2 cellular contexts compared by ENCODE assay signal in genomic region chr12:57049890-57050289, GRCh38.
TF ChIP-seq lines count a peak whose summit lies in the region.

Gene MYO1A, minus strand, starts transcription at chr12:57050129. Its CDS starts 1,806 bp downstream, at chr12:57048323.

TF ChIP-seq in IMR-90, 13 proteins besides CTCF, POLR2A, EP300 and RAD21:
- no peak for TF ChIP-seq FOS (IDR thresholded peaks at IDR 0.05; ENCODE audit: low read depth, low read length)
- no peak for TF ChIP-seq MAZ (IDR thresholded peaks at IDR 0.05; ENCODE audit: borderline replicate concordance, low read depth, low read length)
- TF ChIP-seq USF2 (IDR thresholded peaks at IDR 0.05; ENCODE audit: low read depth, low read length): no peak
- no peak for TF ChIP-seq CHD1 (IDR thresholded peaks at IDR 0.05; ENCODE audit: low read depth, low read length)
- TF ChIP-seq MAFK (IDR thresholded peaks at IDR 0.05; ENCODE audit: low read depth, low read length): no peak
- no peak for TF ChIP-seq ELK1 (IDR thresholded peaks at IDR 0.05; ENCODE audit: borderline replicate concordance, low read depth, low read length)
- no peak for TF ChIP-seq SMC3 (IDR thresholded peaks at IDR 0.05; ENCODE audit: low read depth, low read length)
- no peak for TF ChIP-seq MXI1 (IDR thresholded peaks at IDR 0.05; ENCODE audit: borderline replicate concordance, low read depth, low read length)
- TF ChIP-seq CEBPB (IDR thresholded peaks at IDR 0.05; ENCODE audit: low read depth, low read length): no peak
- no peak for TF ChIP-seq RFX5 (IDR thresholded peaks at IDR 0.05; ENCODE audit: low read depth, low read length)
- TF ChIP-seq NFE2L2 (IDR thresholded peaks at IDR 0.05; ENCODE audit: low read depth, low read length): no peak
- no peak for TF ChIP-seq RCOR1 (IDR thresholded peaks at IDR 0.05; ENCODE audit: insufficient replicate concordance, low read length)
- no peak for TF ChIP-seq BHLHE40 (IDR thresholded peaks at IDR 0.05; ENCODE audit: low read depth, low read length)

TF ChIP-seq in K562, 482 proteins besides CTCF, POLR2A, EP300 and RAD21:
- TF ChIP-seq FIP1L1 (IDR thresholded peaks at IDR 0.05; ENCODE audit: low read depth, low read length, poor library complexity, severe bottlenecking) (no peak), XRCC4 (IDR thresholded peaks at IDR 0.05; ENCODE audit: extremely low read depth, insufficient read depth, insufficient read length) (no peak), SMARCA4 (IDR thresholded peaks at IDR 0.05) (no peak), REST (CRISPR knock-in tag; IDR thresholded peaks at IDR 0.05; ENCODE audit: low read depth) (peak; percentile 90), RREB1 (CRISPR knock-in tag; IDR thresholded peaks at IDR 0.05) (no peak), MIER1 (IDR thresholded peaks at IDR 0.05; ENCODE audit: low read depth) (peak; percentile 89), EHMT2 (IDR thresholded peaks at IDR 0.05) (peak; percentile 93), HNRNPLL (IDR thresholded peaks at IDR 0.05; ENCODE audit: low read depth, low read length, poor library complexity, severe bottlenecking) (no peak), AFF1 (IDR thresholded peaks at IDR 0.05; ENCODE audit: low read depth in 1 of 2, partially characterized antibody in 2 of 2) (peak in 1 of 2 experiments; percentile 50)
- TF ChIP-seq, protein P1, sequence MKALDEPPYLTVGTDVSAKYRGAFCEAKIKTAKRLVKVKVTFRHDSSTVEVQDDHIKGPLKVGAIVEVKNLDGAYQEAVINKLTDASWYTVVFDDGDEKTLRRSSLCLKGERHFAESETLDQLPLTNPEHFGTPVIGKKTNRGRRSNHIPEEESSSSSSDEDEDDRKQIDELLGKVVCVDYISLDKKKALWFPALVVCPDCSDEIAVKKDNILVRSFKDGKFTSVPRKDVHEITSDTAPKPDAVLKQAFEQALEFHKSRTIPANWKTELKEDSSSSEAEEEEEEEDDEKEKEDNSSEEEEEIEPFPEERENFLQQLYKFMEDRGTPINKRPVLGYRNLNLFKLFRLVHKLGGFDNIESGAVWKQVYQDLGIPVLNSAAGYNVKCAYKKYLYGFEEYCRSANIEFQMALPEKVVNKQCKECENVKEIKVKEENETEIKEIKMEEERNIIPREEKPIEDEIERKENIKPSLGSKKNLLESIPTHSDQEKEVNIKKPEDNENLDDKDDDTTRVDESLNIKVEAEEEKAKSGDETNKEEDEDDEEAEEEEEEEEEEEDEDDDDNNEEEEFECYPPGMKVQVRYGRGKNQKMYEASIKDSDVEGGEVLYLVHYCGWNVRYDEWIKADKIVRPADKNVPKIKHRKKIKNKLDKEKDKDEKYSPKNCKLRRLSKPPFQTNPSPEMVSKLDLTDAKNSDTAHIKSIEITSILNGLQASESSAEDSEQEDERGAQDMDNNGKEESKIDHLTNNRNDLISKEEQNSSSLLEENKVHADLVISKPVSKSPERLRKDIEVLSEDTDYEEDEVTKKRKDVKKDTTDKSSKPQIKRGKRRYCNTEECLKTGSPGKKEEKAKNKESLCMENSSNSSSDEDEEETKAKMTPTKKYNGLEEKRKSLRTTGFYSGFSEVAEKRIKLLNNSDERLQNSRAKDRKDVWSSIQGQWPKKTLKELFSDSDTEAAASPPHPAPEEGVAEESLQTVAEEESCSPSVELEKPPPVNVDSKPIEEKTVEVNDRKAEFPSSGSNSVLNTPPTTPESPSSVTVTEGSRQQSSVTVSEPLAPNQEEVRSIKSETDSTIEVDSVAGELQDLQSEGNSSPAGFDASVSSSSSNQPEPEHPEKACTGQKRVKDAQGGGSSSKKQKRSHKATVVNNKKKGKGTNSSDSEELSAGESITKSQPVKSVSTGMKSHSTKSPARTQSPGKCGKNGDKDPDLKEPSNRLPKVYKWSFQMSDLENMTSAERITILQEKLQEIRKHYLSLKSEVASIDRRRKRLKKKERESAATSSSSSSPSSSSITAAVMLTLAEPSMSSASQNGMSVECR (CRISPR knock-in tag; IDR thresholded peaks at IDR 0.05): no peak
- TF ChIP-seq, protein P2, sequence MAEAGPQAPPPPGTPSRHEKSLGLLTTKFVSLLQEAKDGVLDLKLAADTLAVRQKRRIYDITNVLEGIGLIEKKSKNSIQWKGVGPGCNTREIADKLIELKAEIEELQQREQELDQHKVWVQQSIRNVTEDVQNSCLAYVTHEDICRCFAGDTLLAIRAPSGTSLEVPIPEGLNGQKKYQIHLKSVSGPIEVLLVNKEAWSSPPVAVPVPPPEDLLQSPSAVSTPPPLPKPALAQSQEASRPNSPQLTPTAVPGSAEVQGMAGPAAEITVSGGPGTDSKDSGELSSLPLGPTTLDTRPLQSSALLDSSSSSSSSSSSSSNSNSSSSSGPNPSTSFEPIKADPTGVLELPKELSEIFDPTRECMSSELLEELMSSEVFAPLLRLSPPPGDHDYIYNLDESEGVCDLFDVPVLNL (CRISPR knock-in tag; IDR thresholded peaks at IDR 0.05; ENCODE audit: low read depth): no peak
